ENCODE assay signal across 21 cellular contexts in the genomic region with DNA sequence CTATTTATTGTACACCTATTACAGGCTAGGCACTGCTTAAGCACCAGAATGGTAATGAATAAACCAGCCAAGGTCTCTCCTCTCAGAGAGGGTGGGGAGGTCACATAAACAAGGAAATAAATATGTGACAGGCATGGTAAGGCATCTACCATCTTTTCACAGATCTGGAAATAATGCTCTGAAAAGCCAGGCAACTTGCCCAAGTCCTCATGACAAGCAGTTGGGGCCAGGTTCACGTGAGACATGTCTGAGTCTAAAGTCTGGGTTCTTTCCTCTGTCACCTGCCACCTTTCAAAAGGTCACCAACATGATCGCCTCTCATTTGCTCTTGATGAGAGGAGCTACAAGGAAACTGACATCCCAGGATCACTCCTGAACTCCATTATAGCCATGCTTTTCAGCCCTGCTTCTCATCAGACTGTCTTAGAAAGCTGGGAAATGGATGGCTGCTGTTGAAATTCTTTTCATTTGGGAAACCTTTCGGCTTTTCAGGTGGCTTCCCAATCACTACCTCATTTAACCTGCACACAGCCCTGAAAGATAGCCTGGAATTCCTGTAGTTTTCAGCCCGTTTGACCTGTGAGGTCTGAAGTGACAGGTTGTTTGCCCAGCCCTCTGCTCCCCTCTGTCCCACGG.
A peak's percentile ranks its signal among the peaks of the same experiment; 100 is the strongest.
DNase-seq lines count a peak whose midpoint lies in the region; ATAC-seq, FAIRE-seq and TF ChIP-seq lines count a peak whose summit lies in the region.
"Had no signal": no experiment of that assay in that cellular context is flagged by ENCODE, and none has a peak within 500 bp of the region (broad histone marks: within the 10 kb centered on the region; RNA-seq: fewer than 3 reads in every experiment).

No MANE protein-coding gene starts in this region.

- no peak overlapping the region for H3K9ac ChIP-seq in HepG2 (ENCODE audit: insufficient read depth, low read depth, low read length)

- POLR2A ChIA-PET in HepG2 (lab: Yijun Ruan, JAX), result interaction anchor here (3.0 kb wide), 1 partner anchor 9 kb away, joined by 10 read pairs; no protein-coding TSS in a partner anchor

- TF ChIP-seq EP300 in HepG2 (IDR thresholded peaks at IDR 0.05; ENCODE audit: low read depth in 2 of 2, low read length in 2 of 2), result no peak
- TF ChIP-seq EP300 in HepG2 (CRISPR knock-in tag; IDR thresholded peaks at IDR 0.05; ENCODE audit: borderline replicate concordance), result no peak
- TF ChIP-seq EP300 in gastroesophageal sphincter (IDR thresholded peaks at IDR 0.05), result no peak

- BruUV-seq in HepG2 (replicated peaks; lab: Mats Ljungman, UMichigan), result no TSS peak

- no peak overlapping the region for H3K27ac ChIP-seq in heart right ventricle
- H3K27ac ChIP-seq in HepG2 (ENCODE audit: extremely low read length, insufficient read depth, low read length), result no peak overlapping the region
- H3K27ac ChIP-seq in small intestine (ENCODE audit: low read depth in 1 of 2, low read length in 1 of 2), result peak overlapping the region; percentile 28 to 61
- no peak overlapping the region for H3K27ac ChIP-seq in gastroesophageal sphincter
- H3K27ac ChIP-seq: HL-60 had no signal

- no peak for TF ChIP-seq RAD21 in HepG2 (CRISPR knock-in tag; IDR thresholded peaks at IDR 0.05)

- no peak overlapping the region for H3K4me2 ChIP-seq in HepG2 (ENCODE audit: low read depth, low read length)

- TF ChIP-seq POLR2A in HepG2 (IDR thresholded peaks at IDR 0.05; ENCODE audit: insufficient read depth in 1 of 2, low read depth in 2 of 2, low read length in 2 of 2), result no peak
- TF ChIP-seq POLR2A in gastroesophageal sphincter (IDR thresholded peaks at IDR 0.05), result no peak
- no peak for TF ChIP-seq POLR2A in H54 (IDR thresholded peaks at IDR 0.05; ENCODE audit: low read depth, low read length)

- DNase-seq in heart right ventricle, result peak in 1 of 2 donors; percentile 23
- DNase-seq in Right ventricle myocardium inferior (ENCODE audit: missing footprints), result no peak
- DNase-seq in cerebellar cortex (ENCODE audit: low spot score), result peak; percentile 9
- no peak for DNase-seq in HepG2 (ENCODE audit: low spot score)
- DNase-seq in small intestine, result peak; percentile 86
- no peak for DNase-seq in H54 (ENCODE audit: insufficient read length, low spot score)
- no peak for DNase-seq in T1000 (lab: John Stamatoyannopoulos, UW)
- DNase-seq: CD4-positive, CD25-positive, alpha-beta regulatory T cell; EL; KBM-7; NCI-H1092; NCI-H1436; NCI-H187 treated with DMSO at 0.1 percent for 48 hours; NCI-H226; NCI-H510A treated with DMSO at 0.1 percent for 48 hours; NCI-H748 treated with DMSO at 0.1 percent for 48 hours; OCI-M1 had no signal

- WGBS in heart right ventricle, 2 donors, result 54 to 70% methylated on average over 5 of the region's 5 CpGs
- WGBS in HepG2 (ENCODE audit: low lambda C conversion rate), result 64% methylated on average over 5 of the region's 5 CpGs
- WGBS in small intestine, 3 donors, result 30 to 61% (median 56%) methylated on average over 5 of the region's 5 CpGs
- 68 to 88% methylated on average over 2 to 5 of the region's 5 CpGs for WGBS in gastroesophageal sphincter (ENCODE audit: low coverage in 1 of 2), 2 donors

- H3K9me3 ChIP-seq in heart right ventricle (no peaks in the 10 kb centered on the region), HepG2 (ENCODE audit: low read length) (no peaks in the 10 kb centered on the region), small intestine (ENCODE audit: control insufficient read depth, low read depth) (no peaks in the 10 kb centered on the region), gastroesophageal sphincter (no peaks in the 10 kb centered on the region)
- H3K9me3 ChIP-seq: HAP-1 had no signal

- TF ChIP-seq CTCF in heart right ventricle (IDR thresholded peaks at IDR 0.05), result no peak
- no peak for TF ChIP-seq CTCF in HepG2 (CRISPR knock-in tag; IDR thresholded peaks at IDR 0.05)
- TF ChIP-seq CTCF in gastroesophageal sphincter (IDR thresholded peaks at IDR 0.05), result no peak

- H4K20me1 ChIP-seq in HepG2 (ENCODE audit: insufficient read depth, low read length), result no peaks in the 10 kb centered on the region

- H3K4me1 ChIP-seq in heart right ventricle (peaks cover 0 to 18% (median 3%) of the 10 kb centered on the region in 9 donors), HepG2 (ENCODE audit: insufficient read depth, low read length) (peaks cover 50% of the 10 kb centered on the region), small intestine (ENCODE audit: control insufficient read depth in 2 of 2, insufficient read depth in 1 of 2, low read depth in 1 of 2, low read length in 1 of 2) (peaks cover 0 to 12% of the 10 kb centered on the region in 2 donors), gastroesophageal sphincter (no peaks in the 10 kb centered on the region)
- H3K4me1 ChIP-seq: HAP-1 had no signal

- ATAC-seq in heart right ventricle (peak in 6 of 8 donors; percentile 24 to 74 (median 50)), Right ventricle myocardium inferior (no peak), HepG2 (no peak), gastroesophageal sphincter (no peak)

- H3K4me3 ChIP-seq in heart right ventricle (no peak overlapping the region), HepG2 (replicated peaks in 1 of 3; ENCODE audit: insufficient read depth in 1 of 3, low read depth in 2 of 3, low read length in 3 of 3) (no peak overlapping the region), small intestine (ENCODE audit: low read depth in 1 of 2, low read length in 2 of 2) (no peak overlapping the region), gastroesophageal sphincter (no peak overlapping the region)
- H3K4me3 ChIP-seq: HAP-1 had no signal

- in situ Hi-C loops in HepG2 (cut with HindIII; ENCODE audit: extremely low pct_ligation_motif_present, low pct_unique_long_range_greater_than_20kb), result no loop called here

- FAIRE-seq in HepG2 (lab: Jason Lieb, UNC), result no peak
- FAIRE-seq in small intestine (lab: Jason Lieb, UNC), result no peak
- FAIRE-seq in H54 (lab: Jason Lieb, UNC), result no peak
- FAIRE-seq: RCC 7860 had no signal

- H3K79me2 ChIP-seq in HepG2 (ENCODE audit: insufficient read depth, low read length), result no peaks in the 10 kb centered on the region

- no peaks in the 10 kb centered on the region for H3K36me3 ChIP-seq in heart right ventricle
- no peaks in the 10 kb centered on the region; a peak in 1 of 5 replicates for H3K36me3 ChIP-seq in HepG2 (replicated peaks in 1 of 2; ENCODE audit: control insufficient read depth in 1 of 2, insufficient read depth in 2 of 2, low read length in 2 of 2)
- no peaks in the 10 kb centered on the region for H3K36me3 ChIP-seq in small intestine (ENCODE audit: control insufficient read depth in 2 of 2, insufficient read depth in 2 of 2, low read length in 2 of 2)
- no peaks in the 10 kb centered on the region for H3K36me3 ChIP-seq in gastroesophageal sphincter
- H3K36me3 ChIP-seq: HAP-1 had no signal

- H2AFZ ChIP-seq in HepG2 (ENCODE audit: low read length), result no peak overlapping the region

- intact Hi-C loops in heart right ventricle (cut with DNase I), result no loop called here
- intact Hi-C loops in Right ventricle myocardium inferior (cut with DNase I), result no loop called here
- intact Hi-C loops in HepG2 (cut with micrococcal nuclease; ENCODE audit: unreplicated experiment), result no loop called here

- H3K27me3 ChIP-seq in heart right ventricle, result no peaks in the 10 kb centered on the region
- H3K27me3 ChIP-seq in HepG2 (ENCODE audit: control insufficient read depth in 1 of 2, insufficient read depth in 2 of 2, low read length in 2 of 2), result no peaks in the 10 kb centered on the region
- H3K27me3 ChIP-seq in small intestine (ENCODE audit: control insufficient read depth in 2 of 2, insufficient read depth in 2 of 2, low read length in 2 of 2), result no peaks in the 10 kb centered on the region
- no peaks in the 10 kb centered on the region for H3K27me3 ChIP-seq in gastroesophageal sphincter

- CTCF ChIA-PET in HepG2 (lab: Yijun Ruan, JAX; ENCODE audit: low intra/inter-chr PET ratio, low total read pairs), result no interaction called here

TF ChIP-seq in HepG2, 621 proteins besides CTCF, POLR2A, EP300 and RAD21:
- TF ChIP-seq CENPT (CRISPR knock-in tag; IDR thresholded peaks at IDR 0.05; ENCODE audit: low read depth) (no peak), HNF4A (CRISPR knock-in tag; IDR thresholded peaks at IDR 0.05) (peak; percentile 46; the same call in 1 of the 2 replicates), BHLHE40 (IDR thresholded peaks at IDR 0.05; ENCODE audit: low read length) (peak; percentile 70), BRD4 (CRISPR knock-in tag; IDR thresholded peaks at IDR 0.05) (no peak)

Comparison
In these comparisons a context has a peak if more than half of its experiments do, and no peak if none do; other contexts are left out.
1. ATAC-seq: peak in heart right ventricle (6 of 8); none in Right ventricle myocardium inferior (single experiment), HepG2 (single experiment) and gastroesophageal sphincter (single experiment).
2. DNase-seq: peak in cerebellar cortex (single experiment) and small intestine (single experiment); none in Right ventricle myocardium inferior (single experiment), HepG2 (single experiment), H54 (single experiment) and T1000 (single experiment).
3. H3K27ac ChIP-seq: peak in small intestine (2 of 2); none in heart right ventricle (0 of 10), HepG2 (single experiment) and gastroesophageal sphincter (0 of 4).